Comparison of ENCODE assay signal across 26 cellular contexts in the genomic region with DNA sequence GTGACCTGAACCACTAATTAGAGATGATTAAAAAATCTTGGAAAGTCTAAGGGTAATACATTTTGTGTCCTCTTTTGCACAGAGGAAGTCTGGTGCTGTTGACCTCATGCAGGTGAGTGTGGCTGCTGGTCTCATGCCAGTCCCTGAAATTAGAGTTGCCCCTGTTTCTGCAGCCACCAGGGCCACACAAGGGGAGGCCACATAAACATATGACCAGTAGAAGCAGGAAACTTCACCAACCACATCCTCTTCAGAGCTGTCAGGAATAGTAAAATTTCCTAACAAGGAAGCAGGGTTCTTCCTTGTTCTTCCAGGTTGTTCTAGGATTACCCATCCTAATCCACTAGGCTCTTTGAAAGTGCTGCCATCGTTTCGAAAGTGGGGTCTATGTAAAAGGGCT. TPM values are rescaled to one million over a fixed set of nuclear protein-coding genes. Genes with fewer than 3 reads are reported as not detected.
A peak's percentile ranks its signal among the peaks of the same experiment; 100 is the strongest.
DNase-seq lines count a peak whose midpoint lies in the region; ATAC-seq and TF ChIP-seq lines count a peak whose summit lies in the region.
"Had no signal": no experiment of that assay in that cellular context is flagged by ENCODE, and none has a peak within 500 bp of the region (broad histone marks: within the 10 kb centered on the region; RNA-seq: fewer than 3 reads in every experiment).

No MANE protein-coding gene starts in this region.

- ATAC-seq in activated naive CD8-positive, alpha-beta T cell treated with anti-CD3 and anti-CD28 coated beads, Interleukin-2, amount 10 ng/mL, durations not matched to agents 7 days and 5 days (ENCODE audit: low read depth) = no peak
- peak; percentile 57 for ATAC-seq in upper lobe of right lung
- ATAC-seq: HCT116 had no signal

- H3K9me3 ChIP-seq in upper lobe of right lung = no peaks in the 10 kb centered on the region
- H3K9me3 ChIP-seq: Caco-2, right lobe of liver had no signal

- H3K27me3 ChIP-seq in upper lobe of right lung = no peaks in the 10 kb centered on the region
- H3K27me3 ChIP-seq: brain microvascular endothelial cell, right lobe of liver had no signal

- DNase-seq in activated naive CD8-positive, alpha-beta T cell treated with anti-CD3 and anti-CD28 coated beads, Interleukin-2, amount 10 ng/mL, durations not matched to agents 7 days and 5 days = no peak
- DNase-seq in activated naive CD8-positive, alpha-beta T cell treated with anti-CD3 and anti-CD28 coated beads for 36 hours = no peak
- DNase-seq in NCI-H2029 (lab: John Stamatoyannopoulos, UW) (peak; percentile 84), immature natural killer cell (no peak), upper lobe of right lung (no peak), germinal center (ENCODE audit: low spot score) (no peak), CD14-positive monocyte (ENCODE audit: low spot score) (no peak)
- DNase-seq: activated CD4-positive, CD25-positive, alpha-beta regulatory T cell; activated gamma-delta T cell treated with Interleukin-2 at 50 U/mL for 16 hours; amniotic stem cell; brain microvascular endothelial cell; Caco-2; Karpas-422; kidney; NCI-H1048; NCI-H187; NCI-H524 treated with DMSO at 0.1 percent for 48 hours; posterior cingulate gyrus; right lobe of liver; stimulated activated CD4-positive, alpha-beta T cell treated with anti-CD3 and anti-CD28 coated beads, Interleukin-2, amount 100 ng/mL, for 48 hours; SW 1271; trophoblast cell had no signal

- peaks cover 15% of the 10 kb centered on the region for H3K36me3 Mint-ChIP-seq in activated naive CD8-positive, alpha-beta T cell treated with anti-CD3 and anti-CD28 coated beads, Interleukin-2, amount 10 ng/mL, durations not matched to agents 7 days and 5 days
- peaks cover 13% of the 10 kb centered on the region for H3K36me3 Mint-ChIP-seq in activated naive CD8-positive, alpha-beta T cell treated with anti-CD3 and anti-CD28 coated beads for 36 hours
- peaks cover 0 to 18% (median 13%) of the 10 kb centered on the region in 3 donors for H3K36me3 Mint-ChIP-seq in immature natural killer cell
- peaks cover 29 to 37% of the 10 kb centered on the region in 2 donors for H3K36me3 Mint-ChIP-seq in CD14-positive monocyte

- H3K9me3 Mint-ChIP-seq in activated naive CD8-positive, alpha-beta T cell treated with anti-CD3 and anti-CD28 coated beads, Interleukin-2, amount 10 ng/mL, durations not matched to agents 7 days and 5 days = no peaks in the 10 kb centered on the region
- no peaks in the 10 kb centered on the region for H3K9me3 Mint-ChIP-seq in activated naive CD8-positive, alpha-beta T cell treated with anti-CD3 and anti-CD28 coated beads for 36 hours
- no peaks in the 10 kb centered on the region for H3K9me3 Mint-ChIP-seq in immature natural killer cell
- H3K9me3 Mint-ChIP-seq in CD14-positive monocyte = no peaks in the 10 kb centered on the region
- H3K9me3 Mint-ChIP-seq: neural crest cell had no signal

- H3K27ac Mint-ChIP-seq in activated naive CD8-positive, alpha-beta T cell treated with anti-CD3 and anti-CD28 coated beads, Interleukin-2, amount 10 ng/mL, durations not matched to agents 7 days and 5 days = peak overlapping the region; percentile 45
- no peak overlapping the region for H3K27ac Mint-ChIP-seq in activated naive CD8-positive, alpha-beta T cell treated with anti-CD3 and anti-CD28 coated beads for 36 hours
- H3K27ac Mint-ChIP-seq in immature natural killer cell (peak overlapping the region in 4 of 6 donors; percentile 12 to 76 (median 39)), CD14-positive monocyte (peak overlapping the region in 1 of 7 donors; percentile 65)

- peaks cover 35% of the 10 kb centered on the region for H3K36me3 ChIP-seq in upper lobe of right lung

- no peaks in the 10 kb centered on the region for H3K27me3 Mint-ChIP-seq in activated naive CD8-positive, alpha-beta T cell treated with anti-CD3 and anti-CD28 coated beads, Interleukin-2, amount 10 ng/mL, durations not matched to agents 7 days and 5 days
- no peaks in the 10 kb centered on the region for H3K27me3 Mint-ChIP-seq in activated naive CD8-positive, alpha-beta T cell treated with anti-CD3 and anti-CD28 coated beads for 36 hours
- H3K27me3 Mint-ChIP-seq in immature natural killer cell (ENCODE audit: low read depth in 3 of 3) (no peaks in the 10 kb centered on the region), CD14-positive monocyte (ENCODE audit: low read depth in 3 of 3) (no peaks in the 10 kb centered on the region)

- TF ChIP-seq CTCF in upper lobe of right lung (IDR thresholded peaks at IDR 0.05) (no peak), CD14-positive monocyte (IDR thresholded peaks at IDR 0.05) (no peak)

- H3K27ac ChIP-seq in upper lobe of right lung = no peak overlapping the region
- H3K27ac ChIP-seq: brain microvascular endothelial cell, epithelial cell of prostate, right lobe of liver had no signal

- intact Hi-C loops in upper lobe of right lung (cut with DNase I) (no loop called here), CD14-positive monocyte (cut with micrococcal nuclease) (no loop called here)

- H3K4me1 Mint-ChIP-seq in activated naive CD8-positive, alpha-beta T cell treated with anti-CD3 and anti-CD28 coated beads, Interleukin-2, amount 10 ng/mL, durations not matched to agents 7 days and 5 days = peaks cover 8% of the 10 kb centered on the region
- H3K4me1 Mint-ChIP-seq in activated naive CD8-positive, alpha-beta T cell treated with anti-CD3 and anti-CD28 coated beads for 36 hours = peaks cover 4% of the 10 kb centered on the region
- H3K4me1 Mint-ChIP-seq in immature natural killer cell (peaks cover 10 to 12% of the 10 kb centered on the region in 2 donors), CD14-positive monocyte (peaks cover 9% of the 10 kb centered on the region)
- H3K4me1 Mint-ChIP-seq: neural crest cell had no signal

- no peak overlapping the region for H3K4me3 Mint-ChIP-seq in activated naive CD8-positive, alpha-beta T cell treated with anti-CD3 and anti-CD28 coated beads, Interleukin-2, amount 10 ng/mL, durations not matched to agents 7 days and 5 days
- no peak overlapping the region for H3K4me3 Mint-ChIP-seq in activated naive CD8-positive, alpha-beta T cell treated with anti-CD3 and anti-CD28 coated beads for 36 hours
- H3K4me3 Mint-ChIP-seq in immature natural killer cell (no peak overlapping the region), CD14-positive monocyte (no peak overlapping the region)
- H3K4me3 Mint-ChIP-seq: neural crest cell had no signal

- no peak overlapping the region for H3K4me3 ChIP-seq in upper lobe of right lung
- H3K4me3 ChIP-seq: lung, right lobe of liver had no signal

- no peaks in the 10 kb centered on the region for H3K4me1 ChIP-seq in upper lobe of right lung
- H3K4me1 ChIP-seq: Caco-2, right lobe of liver had no signal

- POLR2A ChIA-PET in activated naive CD8-positive, alpha-beta T cell treated with anti-CD3 and anti-CD28 coated beads, Interleukin-2, amount 10 ng/mL, durations not matched to agents 7 days and 5 days (lab: Charles Lee) = no interaction called here

RNA-seq across cellular contexts. Expression of a gene that starts 28.3 kb away (rescaled TPM):
- total RNA-seq in activated naive CD8-positive, alpha-beta T cell treated with anti-CD3 and anti-CD28 coated beads, Interleukin-2, amount 10 ng/mL, durations not matched to agents 7 days and 5 days = 100 to 1,000 TPM; 213 to 221 TPM
- total RNA-seq in activated naive CD8-positive, alpha-beta T cell treated with anti-CD3 and anti-CD28 coated beads for 36 hours = 100 to 1,000 TPM; 401 to 404 TPM
- polyA plus RNA-seq in immature natural killer cell (100 to 1,000 TPM; 402 to 658 (median 537) TPM), CD14-positive monocyte (100 to 1,000 TPM; 480 to 572 TPM)
- total RNA-seq in upper lobe of right lung = 157 TPM
